Comparison of ENCODE assay signal across 20 cellular contexts in the genomic region with DNA sequence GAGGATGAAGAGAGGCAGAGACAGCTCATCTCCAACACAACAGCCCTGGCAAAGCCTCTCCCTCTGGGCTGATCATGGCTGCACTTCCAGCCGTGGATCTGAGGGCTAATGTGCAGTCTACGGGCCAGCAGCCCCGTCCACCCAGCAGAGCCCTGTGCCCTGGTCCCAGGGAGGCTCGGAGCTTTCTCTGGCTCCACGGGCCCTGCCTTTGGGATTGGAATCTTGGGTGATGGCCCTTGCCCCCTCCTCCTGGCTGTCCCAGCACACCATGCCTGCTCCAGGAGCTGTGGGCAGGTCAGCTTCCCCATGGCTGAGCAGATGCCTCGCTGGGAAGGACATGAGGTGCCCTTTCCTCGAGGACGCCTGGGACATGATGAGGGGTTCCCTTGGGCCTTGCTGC.
"Had no signal": no experiment of that assay in that cellular context is flagged by ENCODE, and none has a peak within 500 bp of the region (broad histone marks: within the 10 kb centered on the region; RNA-seq: fewer than 3 reads in every experiment).

No MANE protein-coding gene starts in this region.

- DNase-seq: dermis blood vessel endothelial cell; foreskin fibroblast; gastrocnemius medialis; left ventricle myocardium superior; lower lobe of right lung; naive thymus-derived CD8-positive, alpha-beta T cell; nephron progenitor cell; occipital lobe; pancreas; retina; right lobe of liver; small intestine; stimulated activated CD4-positive, alpha-beta T cell treated with anti-CD3 and anti-CD28 coated beads, Interleukin-15, amount 100 ng/mL, for 24 hours; stimulated activated CD4-positive, alpha-beta T cell treated with anti-CD3 and anti-CD28 coated beads, Interleukin-2, amount 100 ng/mL, for 48 hours; stimulated activated naive CD4-positive, alpha-beta T cell; stimulated activated naive CD8-positive, alpha-beta T cell treated with anti-CD3 and anti-CD28 coated beads, Interleukin-15, amount 100 ng/mL, for 72 hours; transverse colon had no signal

- H3K9me3 ChIP-seq: gastrocnemius medialis, lower lobe of right lung, pancreas, right lobe of liver, suprapubic skin, transverse colon, vagina had no signal

- H3K27me3 Mint-ChIP-seq: naive thymus-derived CD8-positive, alpha-beta T cell; stimulated activated naive CD8-positive, alpha-beta T cell treated with anti-CD3 and anti-CD28 coated beads, Interleukin-15, amount 100 ng/mL, for 72 hours had no signal

- H3K4me3 Mint-ChIP-seq: naive thymus-derived CD8-positive, alpha-beta T cell; nephron progenitor cell; stimulated activated naive CD8-positive, alpha-beta T cell treated with anti-CD3 and anti-CD28 coated beads, Interleukin-15, amount 100 ng/mL, for 72 hours had no signal

- H3K27ac Mint-ChIP-seq: nephron progenitor cell; stimulated activated naive CD8-positive, alpha-beta T cell treated with anti-CD3 and anti-CD28 coated beads, Interleukin-15, amount 100 ng/mL, for 72 hours had no signal

- H3K27me3 ChIP-seq: gastrocnemius medialis, pancreas, right lobe of liver, suprapubic skin, transverse colon, vagina had no signal

- H3K27ac ChIP-seq: coronary artery, gastrocnemius medialis, lower lobe of right lung, pancreas, right lobe of liver, suprapubic skin, transverse colon, vagina had no signal

- H3K4me1 ChIP-seq: gastrocnemius medialis, pancreas, right lobe of liver, transverse colon had no signal

- ATAC-seq: gastrocnemius medialis; left ventricle myocardium superior; naive thymus-derived CD8-positive, alpha-beta T cell; pancreas; right lobe of liver; stimulated activated naive CD8-positive, alpha-beta T cell treated with anti-CD3 and anti-CD28 coated beads, Interleukin-15, amount 100 ng/mL, for 72 hours had no signal

- H3K36me3 ChIP-seq: gastrocnemius medialis, lower lobe of right lung, pancreas, right lobe of liver, suprapubic skin, transverse colon, vagina had no signal

- H3K4me3 ChIP-seq: coronary artery, gastrocnemius medialis, lower lobe of right lung, pancreas, right lobe of liver, suprapubic skin, transverse colon, vagina had no signal
